8 cellular contexts compared by ENCODE assay signal in genomic region chr13:113449693-113450347, GRCh38. TPM values are rescaled to one million over a fixed set of nuclear protein-coding genes. Genes with fewer than 3 reads are reported as not detected.
DNase-seq lines count a peak whose midpoint lies in the region; ATAC-seq and TF ChIP-seq lines count a peak whose summit lies in the region.

No MANE protein-coding gene starts in this region.

- no peak for ATAC-seq in GM21723 (IDR thresholded peaks at IDR 0.05; ENCODE audit: unreplicated experiment)

- H3K9me3 Mint-ChIP-seq in nephron progenitor cell = no peaks in the 10 kb centered on the region
- H3K9me3 Mint-ChIP-seq in progenitor cell of endocrine pancreas (ENCODE audit: low read depth) = no peaks in the 10 kb centered on the region

- TF ChIP-seq CTCF in mammary epithelial cell (conservative IDR thresholded peaks at IDR 0.05 in 1 of 2, IDR thresholded peaks at IDR 0.05 in 1 of 2; ENCODE audit: extremely low read depth in 1 of 2, insufficient read depth in 1 of 2, low read depth in 1 of 2, low read length in 2 of 2) (no peak), nephron progenitor cell (IDR thresholded peaks at IDR 0.05) (no peak), progenitor cell of endocrine pancreas (IDR thresholded peaks at IDR 0.05; ENCODE audit: unreplicated experiment) (no peak)

- H3K36me3 Mint-ChIP-seq in nephron progenitor cell (ENCODE audit: low read depth) = peaks cover 33% of the 10 kb centered on the region
- H3K36me3 Mint-ChIP-seq in progenitor cell of endocrine pancreas (ENCODE audit: insufficient read depth) = peaks cover 21% of the 10 kb centered on the region

- no peak overlapping the region for H3K4me3 Mint-ChIP-seq in nephron progenitor cell
- no peak overlapping the region for H3K4me3 Mint-ChIP-seq in progenitor cell of endocrine pancreas (ENCODE audit: low read depth)

- H3K27me3 ChIP-seq in BLaER1 (no peaks in the 10 kb centered on the region), Karpas-422 (ENCODE audit: low read length) (no peaks in the 10 kb centered on the region), mammary epithelial cell (ENCODE audit: insufficient read depth, low read length) (no peaks in the 10 kb centered on the region)

- H3K9me3 ChIP-seq in BLaER1 (no peaks in the 10 kb centered on the region), Karpas-422 (ENCODE audit: low read length) (peaks cover 5% of the 10 kb centered on the region; the same call in 1 of the 2 replicates), mammary epithelial cell (replicated peaks; ENCODE audit: insufficient read depth, low read length) (no peaks in the 10 kb centered on the region)

- H3K9ac ChIP-seq in BLaER1 = peak overlapping the region; percentile 80
- H3K9ac ChIP-seq in Karpas-422 (ENCODE audit: low read length) = peak overlapping the region; percentile 92
- peak overlapping the region; percentile 43 for H3K9ac ChIP-seq in mammary epithelial cell (ENCODE audit: insufficient read depth, low read length)

- 75% methylated on average over 11 of the region's 13 CpGs for WGBS in mammary epithelial cell (ENCODE audit: low coverage, missing lambda C conversion rate)

- DNase-seq in Karpas-422 (no peak), mammary epithelial cell (no peak), nephron progenitor cell (no peak), progenitor cell of endocrine pancreas (ENCODE audit: low spot score, unreplicated experiment) (no peak), HCEC 1CT (no peak)
- DNase-seq in stimulated activated CD4-positive, alpha-beta T cell treated with anti-CD3 and anti-CD28 coated beads, Interleukin-4, amount 100 ng/mL, for 1 hour = no peak

- H2AFZ ChIP-seq in Karpas-422 (ENCODE audit: low read length) (no peak overlapping the region), mammary epithelial cell (ENCODE audit: low read depth, low read length) (peak overlapping the region; percentile 81)

- peaks cover 94% of the 10 kb centered on the region for H3K4me1 ChIP-seq in BLaER1
- peaks cover 89% of the 10 kb centered on the region for H3K4me1 ChIP-seq in Karpas-422 (ENCODE audit: low read length)
- peaks cover 5% of the 10 kb centered on the region for H3K4me1 ChIP-seq in mammary epithelial cell (ENCODE audit: insufficient read depth, low read length)

- intact Hi-C loops in mammary epithelial cell (cut with micrococcal nuclease) = no loop called here

- no peaks in the 10 kb centered on the region for H3K9me2 ChIP-seq in Karpas-422 (replicated peaks; ENCODE audit: insufficient read depth, low read length)

- H3K27ac Mint-ChIP-seq in nephron progenitor cell = peak overlapping the region; percentile 40
- no peak overlapping the region for H3K27ac Mint-ChIP-seq in progenitor cell of endocrine pancreas

- H4K20me1 ChIP-seq in BLaER1 (no peaks in the 10 kb centered on the region), Karpas-422 (ENCODE audit: insufficient read depth, low read depth, low read length) (no peaks in the 10 kb centered on the region; the same call in 1 of the 2 replicates), mammary epithelial cell (ENCODE audit: insufficient read depth, low read length) (no peaks in the 10 kb centered on the region)

- peak overlapping the region; percentile 65 for H3K4me3 ChIP-seq in BLaER1
- peak overlapping the region; percentile 78 for H3K4me3 ChIP-seq in Karpas-422 (ENCODE audit: low read length)
- peak overlapping the region; percentile 51 to 62 (median 61) for H3K4me3 ChIP-seq in mammary epithelial cell (replicated peaks in 1 of 3; ENCODE audit: insufficient read depth in 1 of 3, low read depth in 2 of 3, low read length in 3 of 3)

- H3K27me3 Mint-ChIP-seq in nephron progenitor cell (ENCODE audit: low read depth, poor library complexity) (no peaks in the 10 kb centered on the region), progenitor cell of endocrine pancreas (peaks cover 3% of the 10 kb centered on the region)

- H3K36me3 ChIP-seq in BLaER1 (peaks cover 9% of the 10 kb centered on the region), Karpas-422 (ENCODE audit: insufficient read depth, low read length) (peaks cover 12% of the 10 kb centered on the region), mammary epithelial cell (ENCODE audit: insufficient read depth, low read length) (no peaks in the 10 kb centered on the region)

- BruUV-seq in mammary epithelial cell (replicated peaks; lab: Mats Ljungman, UMichigan) = no TSS peak

- H3K4me1 Mint-ChIP-seq in nephron progenitor cell (peaks cover 56% of the 10 kb centered on the region), progenitor cell of endocrine pancreas (ENCODE audit: low read depth) (peaks cover 4% of the 10 kb centered on the region)

- H3K27ac ChIP-seq in BLaER1 (peak overlapping the region; percentile 97), Karpas-422 (ENCODE audit: low read length) (peak overlapping the region; percentile 91), mammary epithelial cell (ENCODE audit: insufficient read depth, low read depth, low read length) (peak overlapping the region; percentile 29)

- H3K4me2 ChIP-seq in BLaER1 (peak overlapping the region; percentile 94), Karpas-422 (ENCODE audit: low read depth, low read length, poor library complexity, severe bottlenecking) (peak overlapping the region; percentile 88), mammary epithelial cell (ENCODE audit: insufficient read depth, low read depth, low read length) (peak overlapping the region; percentile 83)

- H3K79me2 ChIP-seq in Karpas-422 (ENCODE audit: low read length) (peaks cover 4% of the 10 kb centered on the region), mammary epithelial cell (ENCODE audit: insufficient read depth, low read length) (peaks cover 4% of the 10 kb centered on the region)

- in situ Hi-C loops in mammary epithelial cell (cut with MboI; ENCODE audit: low sequenced_read_pairs in 2 of 2) = no loop called here

- dilution Hi-C loops in mammary epithelial cell (cut with HindIII; ENCODE audit: low sequenced_read_pairs) = no loop called here

- CTCF ChIA-PET in mammary epithelial cell (lab: Charles Lee; ENCODE audit: low non-redundant PET) = no interaction called here

RNA-seq across cellular contexts. Expression of gene ADPRHL1, which starts 3.5 kb away (rescaled TPM):
- total RNA-seq in Karpas-422 (2014; rRNA removed; shearing (Covaris generic); ENCODE audit: low replicate concordance) = 8.9 and 10.2 TPM in 2 replicates
- total RNA-seq in mammary epithelial cell = 1 to 10 TPM; 1.2 TPM
- 1.1 TPM for polyA plus RNA-seq in mammary epithelial cell
- polyA minus RNA-seq in mammary epithelial cell = 1.2 TPM
- total RNA-seq in progenitor cell of endocrine pancreas = 5.2 and 6.8 TPM in 2 replicates

RNA-seq across cellular contexts. Expression of gene DCUN1D2, which starts 40.7 kb away (rescaled TPM):
- total RNA-seq in Karpas-422 (2014; rRNA removed; shearing (Covaris generic); ENCODE audit: low replicate concordance) = 26.2 and 31.1 TPM in 2 replicates
- total RNA-seq in mammary epithelial cell (10 to 100 TPM; 11.3 to 21.6 TPM), progenitor cell of endocrine pancreas (44.9 and 51.2 TPM in 2 replicates)
- polyA plus RNA-seq in mammary epithelial cell = 6.4 TPM
- 2.6 TPM for polyA minus RNA-seq in mammary epithelial cell

Comparison
In these comparisons a context has a peak if more than half of its experiments do, and no peak if none do; other contexts are left out.
1. H3K27ac ChIP-seq: peak in every context shown above with its lines; median percentile 97 in BLaER1; 91 in Karpas-422; 29 in mammary epithelial cell.